8 cellular contexts compared by ENCODE assay signal in genomic region chr6:167493310-167493709, GRCh38.
A peak's percentile ranks its signal among the peaks of the same experiment; 100 is the strongest.
DNase-seq lines count a peak whose midpoint lies in the region; FAIRE-seq and TF ChIP-seq lines count a peak whose summit lies in the region.
"Had no signal": no experiment of that assay in that cellular context is flagged by ENCODE, and none has a peak within 500 bp of the region (broad histone marks: within the 10 kb centered on the region; RNA-seq: fewer than 3 reads in every experiment).

No MANE protein-coding gene starts in this region.

- H3K27me3 ChIP-seq in H9 (ENCODE audit: insufficient read depth, low read length) (no peaks in the 10 kb centered on the region), bronchial epithelial cell (ENCODE audit: control insufficient read depth, insufficient read depth, low read length) (no peaks in the 10 kb centered on the region), sigmoid colon (peaks cover 0 to 10% (median 0%) of the 10 kb centered on the region in 3 donors)

- no peak for TF ChIP-seq EP300 in sigmoid colon (IDR thresholded peaks at IDR 0.05)

- no peak overlapping the region for H3T11ph ChIP-seq in H9 (ENCODE audit: low read length)

- H3K27ac Mint-ChIP-seq in H9 (peak overlapping the region in 1 of 3 experiments; percentile 63; a peak in 2 of 7 replicates), nephron (peak overlapping the region in 2 of 3 experiments; percentile 81 to 96)

- H3K4ac ChIP-seq in H9 (ENCODE audit: low read depth, low read length), result no peak overlapping the region

- no peaks in the 10 kb centered on the region for H3K79me2 ChIP-seq in H9 (ENCODE audit: insufficient read depth, low read length)

- H3K4me1 ChIP-seq in H9 (ENCODE audit: insufficient read depth, low read length) (0 out of 2 replicates have a peak, but pooled peaks cover 4% of the 10 kb centered on the region), sigmoid colon (no peaks in the 10 kb centered on the region)

- H3K23ac ChIP-seq in H9 (ENCODE audit: insufficient read length, low read depth, low read length), result no peak overlapping the region

- no peak overlapping the region for H2AFZ ChIP-seq in H9 (ENCODE audit: low read length)

- no peak overlapping the region for H3K56ac ChIP-seq in H9 (ENCODE audit: insufficient read length, low read depth, low read length)

- no peak overlapping the region for H2BK5ac ChIP-seq in H9 (ENCODE audit: insufficient read length, low read length)

- H4K5ac ChIP-seq in H9 (ENCODE audit: insufficient read length, low read depth, low read length), result no peak overlapping the region

- no peak overlapping the region for H2BK20ac ChIP-seq in H9 (ENCODE audit: low read depth, low read length, poor library complexity, severe bottlenecking)

- H3K4me1 Mint-ChIP-seq in H9 (peaks cover 24 to 45% of the 10 kb centered on the region in 2 experiments), nephron (peaks cover 53% of the 10 kb centered on the region)

- H3K9me3 Mint-ChIP-seq in H9, result peaks cover 0 to 10% of the 10 kb centered on the region in 2 experiments; a peak in 3 of 5 replicates
- H3K9me3 Mint-ChIP-seq in nephron, result no peaks in the 10 kb centered on the region

- no peak overlapping the region for H3K9ac ChIP-seq in H9 (ENCODE audit: extremely low read depth, insufficient read length, low read length)

- peak overlapping the region; percentile 7 for H3K18ac ChIP-seq in H9 (ENCODE audit: insufficient read length, low read depth, low read length)

- no peak overlapping the region for H2BK12ac ChIP-seq in H9 (ENCODE audit: insufficient read length, low read depth, low read length)

- no peaks in the 10 kb centered on the region for H3K79me1 ChIP-seq in H9 (ENCODE audit: insufficient read depth, low read depth, low read length, poor library complexity, severe bottlenecking)

- TF ChIP-seq CTCF in H9 (conservative IDR thresholded peaks at IDR 0.05) (no peak), bronchial epithelial cell (IDR thresholded peaks at IDR 0.05; ENCODE audit: insufficient read depth, low read length, severe bottlenecking) (no peak), nephron (IDR thresholded peaks at IDR 0.05; ENCODE audit: unreplicated experiment in 3 of 3) (no peak), sigmoid colon (IDR thresholded peaks at IDR 0.05) (no peak)

- H2BK120ac ChIP-seq in H9 (ENCODE audit: low read depth, low read length, poor library complexity, severe bottlenecking), result no peak overlapping the region

- H3K23me2 ChIP-seq in H9 (ENCODE audit: insufficient read length, low read depth, low read length, poor library complexity, severe bottlenecking), result no peaks in the 10 kb centered on the region

- H3K4me3 ChIP-seq in bronchial epithelial cell (ENCODE audit: low read depth, low read length) (no peak overlapping the region), sigmoid colon (no peak overlapping the region)

- no peak for DNase-seq in H9
- DNase-seq in bronchial epithelial cell (ENCODE audit: low read depth), result no peak
- DNase-seq in sigmoid colon, result peak; percentile 8
- DNase-seq in cerebellar cortex (ENCODE audit: low spot score), result no peak
- DNase-seq in DMS 273 treated with DMSO at 0.1 percent for 48 hours (lab: John Stamatoyannopoulos, UW), result no peak
- no peak for DNase-seq in iPS-NIHi11 (ENCODE audit: low spot score)

- no peak for TF ChIP-seq POLR2A in sigmoid colon (IDR thresholded peaks at IDR 0.05)

- H3K9me3 ChIP-seq in H9 (ENCODE audit: control insufficient read depth, low read depth, low read length) (no peaks in the 10 kb centered on the region), sigmoid colon (no peaks in the 10 kb centered on the region)

- intact Hi-C loops in sigmoid colon (cut with DNase I), result no loop called here

- no peak overlapping the region for H3K4me2 ChIP-seq in H9 (ENCODE audit: insufficient read depth, insufficient read length, low read length)

- H3K27ac ChIP-seq in H9 (ENCODE audit: insufficient read length, low read depth, low read length) (no peak overlapping the region), sigmoid colon (no peak overlapping the region)

- H3K27me3 Mint-ChIP-seq in H9 (ENCODE audit: low read depth), result peaks cover 5% of the 10 kb centered on the region
- peaks cover 12% of the 10 kb centered on the region for H3K27me3 Mint-ChIP-seq in nephron (ENCODE audit: low read depth)

- no peak overlapping the region for H2AK5ac ChIP-seq in H9 (ENCODE audit: insufficient read length, low read length)

- no CpG with 5 or more reads among the region's 3 CpGs for WGBS in H9 (ENCODE audit: extremely low coverage, insufficient read length, low lambda C conversion rate)
- 94 to 96% methylated on average over 3 of the region's 3 CpGs for WGBS in sigmoid colon, 2 donors

- H2BK15ac ChIP-seq in H9 (ENCODE audit: low read depth, low read length), result no peak overlapping the region

- H3K36me3 Mint-ChIP-seq in H9 (ENCODE audit: insufficient read depth in 1 of 3, low read depth in 3 of 3) (no peaks in the 10 kb centered on the region), nephron (ENCODE audit: low read depth) (peaks cover 3% of the 10 kb centered on the region)

- no peak overlapping the region; the same call in 1 of the 2 replicates for H3K14ac ChIP-seq in H9 (ENCODE audit: insufficient read depth, low read length)

- H3K36me3 ChIP-seq in bronchial epithelial cell (ENCODE audit: control insufficient read depth, insufficient read depth, low read length), result no peaks in the 10 kb centered on the region
- no peaks in the 10 kb centered on the region for H3K36me3 ChIP-seq in sigmoid colon

- peak overlapping the region; percentile 34 for H4K8ac ChIP-seq in H9 (replicated peaks; ENCODE audit: insufficient read length, low read depth, low read length)

- FAIRE-seq in bronchial epithelial cell (lab: Jason Lieb, UNC), result peak; percentile 92
- FAIRE-seq: H54 had no signal

- peak overlapping the region in 1 of 2 experiments; percentile 4; a peak in 1 of 5 replicates for H3K4me3 Mint-ChIP-seq in H9
- H3K4me3 Mint-ChIP-seq in nephron, result peak overlapping the region in 1 of 3 experiments; percentile 1

- no peaks in the 10 kb centered on the region for H4K20me1 ChIP-seq in H9 (ENCODE audit: control insufficient read depth, insufficient read depth, insufficient read length)

- no peak overlapping the region for H4K91ac ChIP-seq in H9 (ENCODE audit: insufficient read length, low read depth, low read length)
